Comparison of ENCODE assay signal across 8 cellular contexts in the genomic region with DNA sequence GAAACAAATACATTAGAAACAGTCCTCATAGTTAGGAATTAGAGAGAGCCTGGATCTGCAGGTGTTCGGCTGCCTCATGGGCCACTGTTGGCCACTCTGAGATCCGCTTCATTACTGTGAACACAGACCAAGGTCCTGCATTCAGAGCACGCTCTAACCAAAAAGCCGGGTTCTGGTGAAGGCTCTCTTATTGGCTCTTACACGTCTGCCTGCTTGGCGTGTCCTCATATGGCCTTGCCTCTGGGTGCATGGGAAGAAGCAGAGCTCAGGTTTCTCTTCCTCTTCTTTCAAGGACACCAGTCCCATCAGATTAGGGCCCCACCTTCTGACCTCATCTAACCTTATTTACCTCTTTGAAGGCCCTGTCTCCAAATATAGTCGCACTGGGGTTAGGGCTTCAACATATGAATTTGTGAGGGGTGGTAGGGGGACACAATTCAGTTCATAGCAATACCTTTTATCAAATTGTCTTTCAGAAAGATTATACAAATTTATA. TPM values are rescaled to one million over a fixed set of nuclear protein-coding genes. Genes with fewer than 3 reads are reported as not detected.
DNase-seq lines count a peak whose midpoint lies in the region; ATAC-seq, FAIRE-seq and TF ChIP-seq lines count a peak whose summit lies in the region.

No MANE protein-coding gene starts in this region.

- no peak overlapping the region for H3K4me3 ChIP-seq in NB4 (ENCODE audit: low read depth, low read length)
- H3K4me3 ChIP-seq in H1 (ENCODE audit: extremely low read depth in 1 of 4, insufficient read depth in 2 of 4, low read depth in 3 of 4, low read length in 4 of 4): no peak overlapping the region

- H3K27me3 Mint-ChIP-seq in Calu3 (ENCODE audit: unreplicated experiment): no peaks in the 10 kb centered on the region

- no peaks in the 10 kb centered on the region for H3K4me1 Mint-ChIP-seq in Calu3 (ENCODE audit: low read depth, unreplicated experiment)

- no peak overlapping the region for H3K56ac ChIP-seq in H1 (replicated peaks; ENCODE audit: insufficient read length, low read depth, low read length)

- H4K8ac ChIP-seq in H1 (ENCODE audit: extremely low read depth, insufficient read depth, low read length): no peak overlapping the region

- H3K4me1 ChIP-seq in H1 (replicated peaks in 1 of 4; ENCODE audit: control insufficient read depth in 3 of 4, insufficient read depth in 4 of 4, low read length in 3 of 4): no peaks in the 10 kb centered on the region

- POLR2A ChIA-PET in H1 (lab: Charles Lee; ENCODE audit: partially characterized antibody): no interaction called here

- no peak for TF ChIP-seq POLR2A in NB4 (IDR thresholded peaks at IDR 0.05; ENCODE audit: extremely low read depth, insufficient read length)
- no peak for TF ChIP-seq POLR2A in H1 (IDR thresholded peaks at IDR 0.05; ENCODE audit: control extremely low read depth in 1 of 2, low read depth in 2 of 2, low read length in 2 of 2)

- CTCF ChIA-PET in H1 (lab: Charles Lee; ENCODE audit: partially characterized antibody) (interaction anchor here (0.7 to 1.4 kb wide), 3 partner anchors 10 to 88 kb away, joined by 3 to 4 read pairs (median 3); partner anchors contain the start of gene NDUFC1), Calu3 (lab: Charles Lee) (interaction anchor here (0.6 kb wide), 1 partner anchor 40 kb away, joined by 8 read pairs; no protein-coding TSS in a partner anchor)

- H2BK120ac ChIP-seq in H1 (replicated peaks; ENCODE audit: low read depth, low read length): no peak overlapping the region

- peak; percentile 96 for DNase-seq in NB4 (ENCODE audit: low read depth)
- DNase-seq in H1 (ENCODE audit: low read depth in 1 of 2, low spot score in 2 of 2): peak in 1 of 2 experiments; percentile 50
- peak; percentile 45 for DNase-seq in ureter (ENCODE audit: low spot score)
- no peak for DNase-seq in T1000 (lab: John Stamatoyannopoulos, UW)
- no peak for DNase-seq in NCI-H524 treated with DMSO at 0.1 percent for 48 hours (lab: John Stamatoyannopoulos, UW)
- no peak for DNase-seq in Calu3

- H3K9me3 ChIP-seq in H1 (ENCODE audit: insufficient read depth in 2 of 2, low read depth in 1 of 2, low read length in 1 of 2): no peaks in the 10 kb centered on the region

- TF ChIP-seq CTCF in NB4 (IDR thresholded peaks at IDR 0.05; ENCODE audit: low read depth, low read length) (no peak), H1 (IDR thresholded peaks at IDR 0.05; ENCODE audit: control extremely low read depth in 1 of 3, insufficient read depth in 1 of 3, low read depth in 1 of 3, low read length in 3 of 3) (no peak), Calu3 (IDR thresholded peaks at IDR 0.05; ENCODE audit: unreplicated experiment) (no peak)

- 0 out of 4 replicates have a peak, but pooled peaks of 1 of the 2 experiments have one; percentile 7 for TF ChIP-seq RAD21 in H1 (IDR thresholded peaks at IDR 0.05 in 1 of 2, conservative IDR thresholded peaks at IDR 0.05 in 1 of 2; ENCODE audit: low read depth in 2 of 2, low read length in 2 of 2)

- no peak overlapping the region for H3K27ac Mint-ChIP-seq in Calu3 (ENCODE audit: unreplicated experiment)

- intact Hi-C loops in Calu3 (cut with micrococcal nuclease; ENCODE audit: unreplicated experiment): no loop called here

- BruUV-seq in Calu3 (replicated peaks; lab: Mats Ljungman, UMichigan): no TSS peak

- H3K79me1 ChIP-seq in H1 (ENCODE audit: low read depth, low read length): no peaks in the 10 kb centered on the region

- no peaks in the 10 kb centered on the region for H3K36me3 ChIP-seq in H1 (ENCODE audit: control insufficient read depth in 2 of 4, insufficient read depth in 4 of 4, low read length in 3 of 4)

- H2BK15ac ChIP-seq in H1 (ENCODE audit: low read length): no peak overlapping the region

- no peak overlapping the region for H2AK5ac ChIP-seq in H1 (ENCODE audit: low read depth, low read length)

- H3K18ac ChIP-seq in H1 (ENCODE audit: extremely low read depth, low read length): no peak overlapping the region

- WGBS in H1 (ENCODE audit: extremely low coverage in 1 of 2, insufficient coverage in 1 of 2, insufficient read length in 1 of 2, insufficient replicate concordance in 2 of 2, low coverage in 1 of 2, low lambda C conversion rate in 2 of 2, missing lambda C conversion rate in 1 of 2), 2 experiments: 51% methylated on average over 7 of the region's 7 CpGs; no CpG with 5 or more reads in 1 of the 2 experiments

- no peak overlapping the region for H3K27ac ChIP-seq in H1 (ENCODE audit: low read depth, low read length)

- H3K4me3 Mint-ChIP-seq in Calu3 (ENCODE audit: low read depth, unreplicated experiment): no peak overlapping the region

- no peaks in the 10 kb centered on the region for H3K27me3 ChIP-seq in H1 (replicated peaks in 1 of 4; ENCODE audit: control insufficient read depth in 3 of 4, extremely low read depth in 1 of 4, insufficient read depth in 3 of 4, low read length in 3 of 4)

- H3K9ac ChIP-seq in H1 (replicated peaks in 1 of 4; ENCODE audit: extremely low read depth in 1 of 4, low read depth in 3 of 4, low read length in 3 of 4): no peak overlapping the region

- no peaks in the 10 kb centered on the region for H3K9me3 Mint-ChIP-seq in Calu3 (ENCODE audit: low read depth, unreplicated experiment)

- no peak overlapping the region for H2BK5ac ChIP-seq in H1 (ENCODE audit: low read depth, low read length)

- FAIRE-seq in H1 (lab: Jason Lieb, UNC): peak; percentile 60

- no peak for TF ChIP-seq EP300 in H1 (IDR thresholded peaks at IDR 0.05; ENCODE audit: borderline replicate concordance in 1 of 2, low read depth in 2 of 2, low read length in 2 of 2)

- no peak overlapping the region for H2BK12ac ChIP-seq in H1 (ENCODE audit: low read depth, low read length)

- H3K4ac ChIP-seq in H1 (replicated peaks; ENCODE audit: insufficient read length, low read depth, low read length): no peak overlapping the region

- H4K5ac ChIP-seq in H1 (ENCODE audit: insufficient read length, low read depth, low read length): no peak overlapping the region

- no peaks in the 10 kb centered on the region for H3K23me2 ChIP-seq in H1 (ENCODE audit: low read depth, low read length)

- H2BK20ac ChIP-seq in H1 (ENCODE audit: low read length): no peak overlapping the region

- H3K4me2 ChIP-seq in H1 (ENCODE audit: insufficient read depth in 1 of 2, low read depth in 2 of 2, low read length in 2 of 2): no peak overlapping the region

- no peak overlapping the region for H2AFZ ChIP-seq in H1 (ENCODE audit: low read length)

- ATAC-seq in GM18873 (IDR thresholded peaks at IDR 0.05; ENCODE audit: low FRiP score, unreplicated experiment): peak; percentile 98
- ATAC-seq in HG02642 (IDR thresholded peaks at IDR 0.05; ENCODE audit: poor library complexity, unreplicated experiment): peak; percentile 97

- H3K23ac ChIP-seq in H1 (ENCODE audit: insufficient read length): no peak overlapping the region

- H4K91ac ChIP-seq in H1 (replicated peaks; ENCODE audit: insufficient read length, low read length): no peak overlapping the region

- H3K14ac ChIP-seq in H1 (ENCODE audit: insufficient read length): no peak overlapping the region

- no peaks in the 10 kb centered on the region for H4K20me1 ChIP-seq in H1 (replicated peaks in 1 of 2; ENCODE audit: control insufficient read depth in 1 of 2, insufficient read depth in 2 of 2, low read length in 2 of 2)

- H3K79me2 ChIP-seq in H1 (ENCODE audit: control insufficient read depth in 1 of 2, insufficient read depth in 2 of 2, low read length in 2 of 2): no peaks in the 10 kb centered on the region

- no peaks in the 10 kb centered on the region for H3K36me3 Mint-ChIP-seq in Calu3 (ENCODE audit: insufficient read depth, unreplicated experiment)

TF ChIP-seq in H1, 55 proteins besides CTCF, POLR2A, EP300 and RAD21:
- TF ChIP-seq PHF8 (conservative IDR thresholded peaks at IDR 0.05; ENCODE audit: low read depth, low read length) (no peak), TAF1 (IDR thresholded peaks at IDR 0.05; ENCODE audit: low read depth, low read length) (no peak), SRF (IDR thresholded peaks at IDR 0.05; ENCODE audit: low read depth, low read length) (peak; percentile 46; the same call in 1 of the 2 replicates), BCL11A (IDR thresholded peaks at IDR 0.05; ENCODE audit: low read depth in 2 of 2, low read length in 2 of 2) (no peak), KDM4A (IDR thresholded peaks at IDR 0.05; ENCODE audit: low read depth, low read length, severe bottlenecking) (no peak), TEAD4 (IDR thresholded peaks at IDR 0.05; ENCODE audit: low read depth, low read length) (no peak), FOSL1 (IDR thresholded peaks at IDR 0.05; ENCODE audit: insufficient read depth, low read depth, low read length) (no peak)
- TF ChIP-seq, protein P1, sequence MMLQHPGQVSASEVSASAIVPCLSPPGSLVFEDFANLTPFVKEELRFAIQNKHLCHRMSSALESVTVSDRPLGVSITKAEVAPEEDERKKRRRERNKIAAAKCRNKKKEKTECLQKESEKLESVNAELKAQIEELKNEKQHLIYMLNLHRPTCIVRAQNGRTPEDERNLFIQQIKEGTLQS (IDR thresholded peaks at IDR 0.05; ENCODE audit: insufficient read depth, low read depth, low read length): no peak

RNA-seq across cellular contexts. Expression of gene ELF2, which starts 37.1 kb away (rescaled TPM):
- total RNA-seq in H1 (2021; fragmentation: NEBNext Ultra II Directional; extraction: Animal tissue kit (Norgen Biotek cat#: 25700)): 44.3 and 45.6 TPM in 2 replicates
- 12.2 and 21.1 TPM in 2 replicates for polyA plus RNA-seq in H1 (2011; rRNA removed)
- 24.7 TPM for polyA plus RNA-seq in H1 (2011; cell fraction: cytosol; rRNA removed)
- 30.5 TPM for polyA plus RNA-seq in H1 (2011; cell fraction: nucleus; rRNA removed)
- 26.0 to 31.4 TPM (median 27.7 TPM) in 4 replicates for polyA plus RNA-seq in H1 (2012, experiment 1 of 2)
- polyA plus RNA-seq in H1 (2012, experiment 2 of 2): 2.5 TPM
- 26.0 TPM for polyA plus RNA-seq in H1 (2013, experiment 1 of 2)
- 23.3 TPM for polyA plus RNA-seq in H1 (2013, experiment 2 of 2)
- polyA minus RNA-seq in H1 (2011; rRNA and poly(A)+ RNA removed): 54.2 and 78.1 TPM in 2 replicates
- polyA minus RNA-seq in H1 (2011; cell fraction: cytosol; rRNA and poly(A)+ RNA removed): 28.9 TPM
- polyA minus RNA-seq in H1 (2011; cell fraction: nucleus; rRNA and poly(A)+ RNA removed): 70.3 TPM
- total RNA-seq in ureter (59.7 TPM), Calu3 (2022) (25.2 and 27.8 TPM in 2 replicates)

Comparison
In these comparisons a context has a peak if more than half of its experiments do, and no peak if none do; other contexts are left out.
1. DNase-seq: peak in NB4 (single experiment) and ureter (single experiment); none in T1000 (single experiment), NCI-H524 treated with DMSO at 0.1 percent for 48 hours (single experiment) and Calu3 (single experiment).